ENCODE assay signal across 1 cellular context in genomic region chr17:8221663-8222379, GRCh38.
TF ChIP-seq lines count a peak whose summit lies in the region.

No MANE protein-coding gene starts in this region.

TF ChIP-seq in GM12878, 131 proteins besides CTCF, POLR2A, EP300 and RAD21 (continued from another document and continues in another):
- TF ChIP-seq, protein P1, sequence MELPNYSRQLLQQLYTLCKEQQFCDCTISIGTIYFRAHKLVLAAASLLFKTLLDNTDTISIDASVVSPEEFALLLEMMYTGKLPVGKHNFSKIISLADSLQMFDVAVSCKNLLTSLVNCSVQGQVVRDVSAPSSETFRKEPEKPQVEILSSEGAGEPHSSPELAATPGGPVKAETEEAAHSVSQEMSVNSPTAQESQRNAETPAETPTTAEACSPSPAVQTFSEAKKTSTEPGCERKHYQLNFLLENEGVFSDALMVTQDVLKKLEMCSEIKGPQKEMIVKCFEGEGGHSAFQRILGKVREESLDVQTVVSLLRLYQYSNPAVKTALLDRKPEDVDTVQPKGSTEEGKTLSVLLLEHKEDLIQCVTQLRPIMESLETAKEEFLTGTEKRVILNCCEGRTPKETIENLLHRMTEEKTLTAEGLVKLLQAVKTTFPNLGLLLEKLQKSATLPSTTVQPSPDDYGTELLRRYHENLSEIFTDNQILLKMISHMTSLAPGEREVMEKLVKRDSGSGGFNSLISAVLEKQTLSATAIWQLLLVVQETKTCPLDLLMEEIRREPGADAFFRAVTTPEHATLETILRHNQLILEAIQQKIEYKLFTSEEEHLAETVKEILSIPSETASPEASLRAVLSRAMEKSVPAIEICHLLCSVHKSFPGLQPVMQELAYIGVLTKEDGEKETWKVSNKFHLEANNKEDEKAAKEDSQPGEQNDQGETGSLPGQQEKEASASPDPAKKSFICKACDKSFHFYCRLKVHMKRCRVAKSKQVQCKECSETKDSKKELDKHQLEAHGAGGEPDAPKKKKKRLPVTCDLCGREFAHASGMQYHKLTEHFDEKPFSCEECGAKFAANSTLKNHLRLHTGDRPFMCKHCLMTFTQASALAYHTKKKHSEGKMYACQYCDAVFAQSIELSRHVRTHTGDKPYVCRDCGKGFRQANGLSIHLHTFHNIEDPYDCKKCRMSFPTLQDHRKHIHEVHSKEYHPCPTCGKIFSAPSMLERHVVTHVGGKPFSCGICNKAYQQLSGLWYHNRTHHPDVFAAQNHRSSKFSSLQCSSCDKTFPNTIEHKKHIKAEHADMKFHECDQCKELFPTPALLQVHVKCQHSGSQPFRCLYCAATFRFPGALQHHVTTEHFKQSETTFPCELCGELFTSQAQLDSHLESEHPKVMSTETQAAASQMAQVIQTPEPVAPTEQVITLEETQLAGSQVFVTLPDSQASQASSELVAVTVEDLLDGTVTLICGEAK (IDR thresholded peaks at IDR 0.05; ENCODE audit: borderline replicate concordance): peak; percentile 70
- TF ChIP-seq, protein P2, sequence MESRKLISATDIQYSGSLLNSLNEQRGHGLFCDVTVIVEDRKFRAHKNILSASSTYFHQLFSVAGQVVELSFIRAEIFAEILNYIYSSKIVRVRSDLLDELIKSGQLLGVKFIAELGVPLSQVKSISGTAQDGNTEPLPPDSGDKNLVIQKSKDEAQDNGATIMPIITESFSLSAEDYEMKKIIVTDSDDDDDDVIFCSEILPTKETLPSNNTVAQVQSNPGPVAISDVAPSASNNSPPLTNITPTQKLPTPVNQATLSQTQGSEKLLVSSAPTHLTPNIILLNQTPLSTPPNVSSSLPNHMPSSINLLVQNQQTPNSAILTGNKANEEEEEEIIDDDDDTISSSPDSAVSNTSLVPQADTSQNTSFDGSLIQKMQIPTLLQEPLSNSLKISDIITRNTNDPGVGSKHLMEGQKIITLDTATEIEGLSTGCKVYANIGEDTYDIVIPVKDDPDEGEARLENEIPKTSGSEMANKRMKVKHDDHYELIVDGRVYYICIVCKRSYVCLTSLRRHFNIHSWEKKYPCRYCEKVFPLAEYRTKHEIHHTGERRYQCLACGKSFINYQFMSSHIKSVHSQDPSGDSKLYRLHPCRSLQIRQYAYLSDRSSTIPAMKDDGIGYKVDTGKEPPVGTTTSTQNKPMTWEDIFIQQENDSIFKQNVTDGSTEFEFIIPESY (IDR thresholded peaks at IDR 0.05): no peak
- no peak; the same call in 1 of the 2 replicates for TF ChIP-seq CHD1 (IDR thresholded peaks at IDR 0.05; ENCODE audit: low read depth, low read length)
- TF ChIP-seq IRF4 (IDR thresholded peaks at IDR 0.05; ENCODE audit: low read depth, low read length): peak; percentile 69
- TF ChIP-seq SREBF2 (IDR thresholded peaks at IDR 0.05; ENCODE audit: low read length): peak; percentile 96
- no peak for TF ChIP-seq PRDM15 (CRISPR knock-in tag; IDR thresholded peaks at IDR 0.05)
- TF ChIP-seq STAT1 (conservative IDR thresholded peaks at IDR 0.05): peak; percentile 77; the same call in 1 of the 2 replicates
- peak; percentile 67; the same call in 1 of the 2 replicates for TF ChIP-seq RB1 (IDR thresholded peaks at IDR 0.05; ENCODE audit: borderline replicate concordance)
- TF ChIP-seq MYB (IDR thresholded peaks at IDR 0.05; ENCODE audit: borderline replicate concordance, low read depth, low read length): no peak
- no peak for TF ChIP-seq SMAD5 (IDR thresholded peaks at IDR 0.05; ENCODE audit: low read depth)
- TF ChIP-seq EGR1 (IDR thresholded peaks at IDR 0.05; ENCODE audit: borderline replicate concordance in 1 of 2, low read depth in 2 of 2, low read length in 2 of 2): 0 out of 3 replicates have a peak, but pooled peaks of 1 of the 2 experiments have one; percentile 21
- TF ChIP-seq, protein P3, sequence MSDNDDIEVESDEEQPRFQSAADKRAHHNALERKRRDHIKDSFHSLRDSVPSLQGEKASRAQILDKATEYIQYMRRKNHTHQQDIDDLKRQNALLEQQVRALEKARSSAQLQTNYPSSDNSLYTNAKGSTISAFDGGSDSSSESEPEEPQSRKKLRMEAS (IDR thresholded peaks at IDR 0.05; ENCODE audit: low read depth, low read length): no peak
- no peak for TF ChIP-seq MTA2 (IDR thresholded peaks at IDR 0.05; ENCODE audit: low read depth)
- TF ChIP-seq MEF2A (IDR thresholded peaks at IDR 0.05; ENCODE audit: insufficient read depth, low read depth, low read length): 0 out of 2 replicates have a peak, but pooled peaks have one; percentile 11
- no peak for TF ChIP-seq ZNF274 (IDR thresholded peaks at IDR 0.05; ENCODE audit: insufficient read depth, insufficient read length)
- TF ChIP-seq RUNX3 (IDR thresholded peaks at IDR 0.05; ENCODE audit: low read length): peak; percentile 80
- no peak for TF ChIP-seq NRF1 (conservative IDR thresholded peaks at IDR 0.05; ENCODE audit: low read depth, low read length)
- TF ChIP-seq JUNB (IDR thresholded peaks at IDR 0.05): 0 out of 2 replicates have a peak, but pooled peaks have one; percentile 5
- no peak for TF ChIP-seq E2F4 (IDR thresholded peaks at IDR 0.05; ENCODE audit: low read depth, low read length)
- no peak for TF ChIP-seq HDAC6 (IDR thresholded peaks at IDR 0.05; ENCODE audit: unreplicated experiment)
- no peak for TF ChIP-seq SIN3A (IDR thresholded peaks at IDR 0.05; ENCODE audit: low read depth, low read length)
- no peak; the same call in 1 of the 2 replicates for TF ChIP-seq TAF1 (IDR thresholded peaks at IDR 0.05; ENCODE audit: borderline replicate concordance, low read depth, low read length)
- TF ChIP-seq, protein P4, sequence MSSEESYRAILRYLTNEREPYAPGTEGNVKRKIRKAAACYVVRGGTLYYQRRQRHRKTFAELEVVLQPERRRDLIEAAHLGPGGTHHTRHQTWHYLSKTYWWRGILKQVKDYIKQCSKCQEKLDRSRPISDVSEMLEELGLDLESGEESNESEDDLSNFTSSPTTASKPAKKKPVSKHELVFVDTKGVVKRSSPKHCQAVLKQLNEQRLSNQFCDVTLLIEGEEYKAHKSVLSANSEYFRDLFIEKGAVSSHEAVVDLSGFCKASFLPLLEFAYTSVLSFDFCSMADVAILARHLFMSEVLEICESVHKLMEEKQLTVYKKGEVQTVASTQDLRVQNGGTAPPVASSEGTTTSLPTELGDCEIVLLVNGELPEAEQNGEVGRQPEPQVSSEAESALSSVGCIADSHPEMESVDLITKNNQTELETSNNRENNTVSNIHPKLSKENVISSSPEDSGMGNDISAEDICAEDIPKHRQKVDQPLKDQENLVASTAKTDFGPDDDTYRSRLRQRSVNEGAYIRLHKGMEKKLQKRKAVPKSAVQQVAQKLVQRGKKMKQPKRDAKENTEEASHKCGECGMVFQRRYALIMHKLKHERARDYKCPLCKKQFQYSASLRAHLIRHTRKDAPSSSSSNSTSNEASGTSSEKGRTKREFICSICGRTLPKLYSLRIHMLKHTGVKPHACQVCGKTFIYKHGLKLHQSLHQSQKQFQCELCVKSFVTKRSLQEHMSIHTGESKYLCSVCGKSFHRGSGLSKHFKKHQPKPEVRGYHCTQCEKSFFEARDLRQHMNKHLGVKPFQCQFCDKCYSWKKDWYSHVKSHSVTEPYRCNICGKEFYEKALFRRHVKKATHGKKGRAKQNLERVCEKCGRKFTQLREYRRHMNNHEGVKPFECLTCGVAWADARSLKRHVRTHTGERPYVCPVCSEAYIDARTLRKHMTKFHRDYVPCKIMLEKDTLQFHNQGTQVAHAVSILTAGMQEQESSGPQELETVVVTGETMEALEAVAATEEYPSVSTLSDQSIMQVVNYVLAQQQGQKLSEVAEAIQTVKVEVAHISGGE (CRISPR knock-in tag; IDR thresholded peaks at IDR 0.05): no peak
- no peak for TF ChIP-seq CHD4 (IDR thresholded peaks at IDR 0.05)
- no peak; the same call in 1 of the 2 replicates for TF ChIP-seq MLLT1 (IDR thresholded peaks at IDR 0.05)
- TF ChIP-seq ZNF384 (IDR thresholded peaks at IDR 0.05; ENCODE audit: borderline replicate concordance, low read depth, low read length): no peak
- peak; percentile 98 for TF ChIP-seq ZSCAN29 (IDR thresholded peaks at IDR 0.05)
- no peak for TF ChIP-seq EZH2 (IDR thresholded peaks at IDR 0.05; ENCODE audit: borderline replicate concordance, control insufficient read depth, low read depth, low read length)
- TF ChIP-seq KLF5 (IDR thresholded peaks at IDR 0.05; ENCODE audit: partially characterized antibody): peak; percentile 47
- TF ChIP-seq SP1 (IDR thresholded peaks at IDR 0.05; ENCODE audit: low read depth, low read length): no peak
- TF ChIP-seq SMARCA5 (IDR thresholded peaks at IDR 0.05): peak; percentile 59
- no peak for TF ChIP-seq KAT2A (conservative IDR thresholded peaks at IDR 0.05; ENCODE audit: control insufficient read depth, low read depth, low read length)
- no peak for TF ChIP-seq FOXK2 (IDR thresholded peaks at IDR 0.05)
- peak; percentile 58; the same call in 1 of the 2 replicates for TF ChIP-seq TBL1XR1 (IDR thresholded peaks at IDR 0.05; ENCODE audit: low read depth, low read length)
- TF ChIP-seq, protein P5, sequence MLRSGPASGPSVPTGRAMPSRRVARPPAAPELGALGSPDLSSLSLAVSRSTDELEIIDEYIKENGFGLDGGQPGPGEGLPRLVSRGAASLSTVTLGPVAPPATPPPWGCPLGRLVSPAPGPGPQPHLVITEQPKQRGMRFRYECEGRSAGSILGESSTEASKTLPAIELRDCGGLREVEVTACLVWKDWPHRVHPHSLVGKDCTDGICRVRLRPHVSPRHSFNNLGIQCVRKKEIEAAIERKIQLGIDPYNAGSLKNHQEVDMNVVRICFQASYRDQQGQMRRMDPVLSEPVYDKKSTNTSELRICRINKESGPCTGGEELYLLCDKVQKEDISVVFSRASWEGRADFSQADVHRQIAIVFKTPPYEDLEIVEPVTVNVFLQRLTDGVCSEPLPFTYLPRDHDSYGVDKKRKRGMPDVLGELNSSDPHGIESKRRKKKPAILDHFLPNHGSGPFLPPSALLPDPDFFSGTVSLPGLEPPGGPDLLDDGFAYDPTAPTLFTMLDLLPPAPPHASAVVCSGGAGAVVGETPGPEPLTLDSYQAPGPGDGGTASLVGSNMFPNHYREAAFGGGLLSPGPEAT (IDR thresholded peaks at IDR 0.05; ENCODE audit: low read depth): peak; percentile 43
- TF ChIP-seq SUZ12 (IDR thresholded peaks at IDR 0.05; ENCODE audit: unreplicated experiment): no peak
- TF ChIP-seq BMI1 (IDR thresholded peaks at IDR 0.05; ENCODE audit: borderline replicate concordance): no peak
- TF ChIP-seq RELA (IDR thresholded peaks at IDR 0.05; ENCODE audit: borderline replicate concordance, partially characterized antibody): peak; percentile 70
- TF ChIP-seq ZNF24 (IDR thresholded peaks at IDR 0.05): peak; percentile 99
- no peak; the same call in 1 of the 2 replicates for TF ChIP-seq LARP7 (IDR thresholded peaks at IDR 0.05)
- TF ChIP-seq NFIC (IDR thresholded peaks at IDR 0.05; ENCODE audit: low read depth, low read length): no peak
- TF ChIP-seq CBX5 (IDR thresholded peaks at IDR 0.05; ENCODE audit: low read depth): no peak
- TF ChIP-seq IKZF2 (IDR thresholded peaks at IDR 0.05): peak in 1 of 2 experiments; percentile 58; a peak in 1 of 4 replicates
- TF ChIP-seq SIX5 (IDR thresholded peaks at IDR 0.05; ENCODE audit: low read depth, low read length, severe bottlenecking): no peak
- TF ChIP-seq GABPA (IDR thresholded peaks at IDR 0.05; ENCODE audit: low read depth): peak; percentile 58; the same call in 1 of the 2 replicates
- 0 out of 2 replicates have a peak, but pooled peaks have one; percentile 3 for TF ChIP-seq PML (IDR thresholded peaks at IDR 0.05; ENCODE audit: low read length)
- no peak for TF ChIP-seq SMC3 (IDR thresholded peaks at IDR 0.05; ENCODE audit: borderline replicate concordance, low read length)
- TF ChIP-seq CBX3 (IDR thresholded peaks at IDR 0.05; ENCODE audit: borderline replicate concordance, low read depth): no peak
- TF ChIP-seq SPI1 (IDR thresholded peaks at IDR 0.05; ENCODE audit: borderline replicate concordance, insufficient read depth, low read depth, low read length): peak; percentile 37; the same call in 1 of the 2 replicates
- TF ChIP-seq CREM (IDR thresholded peaks at IDR 0.05; ENCODE audit: low read depth): peak; percentile 54
- peak; percentile 50; the same call in 1 of the 2 replicates for TF ChIP-seq ATF7 (IDR thresholded peaks at IDR 0.05; ENCODE audit: low read depth)
